ENCODE assay signal across 19 cellular contexts in genomic region chr4:189613202-189613601, GRCh38.
A peak's percentile ranks its signal among the peaks of the same experiment; 100 is the strongest.
DNase-seq lines count a peak whose midpoint lies in the region; ATAC-seq, FAIRE-seq and TF ChIP-seq lines count a peak whose summit lies in the region.
"Had no signal": no experiment of that assay in that cellular context is flagged by ENCODE, and none has a peak within 500 bp of the region (broad histone marks: within the 10 kb centered on the region; RNA-seq: fewer than 3 reads in every experiment).

No MANE protein-coding gene starts in this region.

- no peak overlapping the region for H3K4me3 Mint-ChIP-seq in dendritic cell treated with granulocyte-macrophage colony-stimulating factor and Interleukin-4, amounts not matched to agents 40 ng/mL and 50 ng/mL, for 4 days
- H3K4me3 Mint-ChIP-seq: CD4-positive, CD25-positive, alpha-beta regulatory T cell; T-helper 1 cell treated with Interleukin-12 subunit alpha and Interleukin-12 subunit beta and Interleukin-4 antibody, amounts not matched to agents 30 μg/mL and 1 μg/mL, for 36 hours had no signal

- peaks cover 9% of the 10 kb centered on the region for H3K9me3 Mint-ChIP-seq in dendritic cell treated with granulocyte-macrophage colony-stimulating factor and Interleukin-4, amounts not matched to agents 40 ng/mL and 50 ng/mL, for 4 days

- 51 to 61% methylated on average over 4 of the region's 4 CpGs for WGBS in pancreas, 2 donors

- H3K4me1 Mint-ChIP-seq in dendritic cell treated with granulocyte-macrophage colony-stimulating factor and Interleukin-4, amounts not matched to agents 40 ng/mL and 50 ng/mL, for 4 days (ENCODE audit: low read depth): peaks cover 26% of the 10 kb centered on the region
- H3K4me1 Mint-ChIP-seq: CD4-positive, CD25-positive, alpha-beta regulatory T cell had no signal

- intact Hi-C loops in dendritic cell treated with granulocyte-macrophage colony-stimulating factor and Interleukin-4, amounts not matched to agents 40 ng/mL and 50 ng/mL, for 4 days (cut with micrococcal nuclease): no loop called here
- intact Hi-C loops in pancreas (cut with DNase I): no loop called here

- FAIRE-seq in pancreas (lab: Jason Lieb, UNC): no peak

- H3K36me3 ChIP-seq in BLaER1 treated with 17β-estradiol and CSF1 and Interleukin-3, amounts not matched to agents 10 nM and 100 nM: no peaks in the 10 kb centered on the region
- no peaks in the 10 kb centered on the region for H3K36me3 ChIP-seq in pancreas
- H3K36me3 ChIP-seq: Peyer's patch, SJSA1 had no signal

- H3K27me3 ChIP-seq in BLaER1 treated with 17β-estradiol and CSF1 and Interleukin-3, amounts not matched to agents 10 nM and 100 nM: no peaks in the 10 kb centered on the region
- H3K27me3 ChIP-seq in pancreas: no peaks in the 10 kb centered on the region
- H3K27me3 ChIP-seq: Peyer's patch, SJSA1 had no signal

- no peak for TF ChIP-seq CTCF in pancreas (IDR thresholded peaks at IDR 0.05)

- no peaks in the 10 kb centered on the region for H3K36me3 Mint-ChIP-seq in dendritic cell treated with granulocyte-macrophage colony-stimulating factor and Interleukin-4, amounts not matched to agents 40 ng/mL and 50 ng/mL, for 4 days (ENCODE audit: low read depth)
- H3K36me3 Mint-ChIP-seq: CD4-positive, CD25-positive, alpha-beta regulatory T cell had no signal

- peaks cover 0 to 58% (median 9%) of the 10 kb centered on the region in 10 experiments; a peak in 14 of 20 replicates for H3K4me1 ChIP-seq in BLaER1 treated with 17β-estradiol and CSF1 and Interleukin-3, amounts not matched to agents 10 nM and 100 nM
- no peaks in the 10 kb centered on the region for H3K4me1 ChIP-seq in pancreas
- H3K4me1 ChIP-seq: Peyer's patch, SJSA1 had no signal

- peak overlapping the region in 3 of 11 experiments; percentile 51 to 70 (median 56); a peak in 5 of 22 replicates for H3K9ac ChIP-seq in BLaER1 treated with 17β-estradiol and CSF1 and Interleukin-3, amounts not matched to agents 10 nM and 100 nM

- ATAC-seq in pancreas: peak in 3 of 4 donors; percentile 35 to 70 (median 54)
- no peak for ATAC-seq in HG02763 (IDR thresholded peaks at IDR 0.05; ENCODE audit: unreplicated experiment)
- ATAC-seq in GM19035 (IDR thresholded peaks at IDR 0.05; ENCODE audit: unreplicated experiment): no peak

- no peak overlapping the region for H3K4me3 ChIP-seq in BLaER1 treated with 17β-estradiol and CSF1 and Interleukin-3, amounts not matched to agents 10 nM and 100 nM
- H3K4me3 ChIP-seq in pancreas: no peak overlapping the region
- H3K4me3 ChIP-seq: Peyer's patch, SJSA1 had no signal

- H3K27ac Mint-ChIP-seq in dendritic cell treated with granulocyte-macrophage colony-stimulating factor and Interleukin-4, amounts not matched to agents 40 ng/mL and 50 ng/mL, for 4 days: peak overlapping the region; percentile 41
- H3K27ac Mint-ChIP-seq: CD4-positive, CD25-positive, alpha-beta regulatory T cell; T-helper 1 cell treated with Interleukin-12 subunit alpha and Interleukin-12 subunit beta and Interleukin-4 antibody, amounts not matched to agents 30 μg/mL and 1 μg/mL, for 36 hours had no signal

- H3K27me3 Mint-ChIP-seq in dendritic cell treated with granulocyte-macrophage colony-stimulating factor and Interleukin-4, amounts not matched to agents 40 ng/mL and 50 ng/mL, for 4 days: no peaks in the 10 kb centered on the region
- H3K27me3 Mint-ChIP-seq: CD4-positive, CD25-positive, alpha-beta regulatory T cell had no signal

- H3K4me2 ChIP-seq in BLaER1 treated with 17β-estradiol and CSF1 and Interleukin-3, amounts not matched to agents 10 nM and 100 nM: peak overlapping the region in 10 of 11 experiments; percentile 32 to 77 (median 42); a peak in 16 of 22 replicates

- peaks cover 17 to 23% (median 20%) of the 10 kb centered on the region in 11 experiments for H3K9me3 ChIP-seq in BLaER1 treated with 17β-estradiol and CSF1 and Interleukin-3, amounts not matched to agents 10 nM and 100 nM (replicated peaks in 1 of 11)
- no peaks in the 10 kb centered on the region for H3K9me3 ChIP-seq in pancreas
- H3K9me3 ChIP-seq: Peyer's patch, SJSA1 had no signal

- no peaks in the 10 kb centered on the region for H4K20me1 ChIP-seq in BLaER1 treated with 17β-estradiol and CSF1 and Interleukin-3, amounts not matched to agents 10 nM and 100 nM

- peak; percentile 23 to 52 for DNase-seq in Kasumi-1 (lab: John Stamatoyannopoulos, UW)
- no peak for DNase-seq in pancreas
- DNase-seq in stimulated activated naive CD4-positive, alpha-beta T cell treated with Interleukin-2 at 50 U/mL for 16 hours (lab: John Stamatoyannopoulos, UW): no peak
- DNase-seq in CD1c-positive myeloid dendritic cell (ENCODE audit: extremely low spot score): no peak
- DNase-seq: CD4-positive, CD25-positive, alpha-beta regulatory T cell; COR-L47; DMS 273 treated with DMSO at 0.1 percent for 48 hours; GF-D8; NCI-H1417 treated with DMSO at 0.1 percent for 48 hours; NCI-H187 treated with DMSO at 0.1 percent for 48 hours; NCI-H345; NCI-H69; Peyer's patch had no signal

- H3K27ac ChIP-seq in BLaER1 treated with 17β-estradiol and CSF1 and Interleukin-3, amounts not matched to agents 10 nM and 100 nM: peak overlapping the region in 5 of 11 experiments; percentile 10 to 90 (median 75); a peak in 8 of 22 replicates
- H3K27ac ChIP-seq in pancreas: peak overlapping the region in 1 of 4 donors; percentile 11
- H3K27ac ChIP-seq: Peyer's patch, SJSA1 had no signal

Comparison
In these comparisons a context has a peak if more than half of its experiments do, and no peak if none do; other contexts are left out.
1. DNase-seq: peak in Kasumi-1 (2 of 2); none in pancreas (0 of 6), stimulated activated naive CD4-positive, alpha-beta T cell treated with Interleukin-2 at 50 U/mL for 16 hours (single experiment) and CD1c-positive myeloid dendritic cell (single experiment).
2. ATAC-seq: peak in pancreas (3 of 4); none in HG02763 (single experiment) and GM19035 (single experiment).